16 cellular contexts compared by ENCODE assay signal in the genomic region with DNA sequence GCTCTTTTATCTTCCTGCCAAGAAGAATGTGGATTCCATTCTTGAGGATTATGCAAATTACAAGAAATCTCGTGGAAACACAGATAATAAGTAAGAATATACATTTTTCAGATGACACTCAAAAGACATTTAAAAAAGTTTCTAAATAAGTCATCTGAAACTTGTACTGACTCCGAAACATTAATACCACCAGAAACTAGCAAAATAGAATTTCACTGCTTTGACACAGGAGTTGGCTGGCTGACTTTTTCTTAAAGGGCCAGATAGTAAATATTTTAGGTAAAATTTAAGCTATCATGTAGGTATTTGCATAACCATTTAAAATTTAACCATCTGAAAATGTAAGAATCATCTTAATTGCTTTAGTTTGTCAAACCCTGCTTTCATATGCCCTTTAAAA.
"Had no signal": no experiment of that assay in that cellular context is flagged by ENCODE, and none has a peak within 500 bp of the region (broad histone marks: within the 10 kb centered on the region; RNA-seq: fewer than 3 reads in every experiment).

No MANE protein-coding gene starts in this region.

- H3K9me3 ChIP-seq: ovary, psoas muscle, tibial nerve had no signal

- DNase-seq: activated effector memory CD4-positive, alpha-beta T cell treated with anti-CD3 and anti-CD28 coated beads, Interleukin-2, amount 50 U/mL, for 16 hours; activated T-cell treated with anti-CD3 and anti-CD28 coated beads for 4 hours; caudate nucleus; endodermal cell; foreskin fibroblast; mesendoderm; naive thymus-derived CD8-positive, alpha-beta T cell; ovary; psoas muscle; right cardiac atrium; T-helper 9 cell had no signal

- H3K4me3 Mint-ChIP-seq: brain; endodermal cell; naive thymus-derived CD8-positive, alpha-beta T cell; stimulated activated naive CD8-positive, alpha-beta T cell treated with anti-CD3 and anti-CD28 coated beads, Interleukin-15, Interleukin-2, amounts not matched to agents 100 ng/mL and 50 ng/mL, for 24 hours had no signal

- ATAC-seq: activated naive CD4-positive, alpha-beta T cell treated with anti-CD3 and anti-CD28 coated beads, Interleukin-2, amount 50 U/mL, for 72 hours; naive thymus-derived CD8-positive, alpha-beta T cell; psoas muscle; right cardiac atrium had no signal

- H3K4me3 ChIP-seq: ovary, psoas muscle, tibial nerve had no signal

- H3K27me3 Mint-ChIP-seq: brain; naive thymus-derived CD8-positive, alpha-beta T cell; stimulated activated naive CD8-positive, alpha-beta T cell treated with anti-CD3 and anti-CD28 coated beads, Interleukin-15, Interleukin-2, amounts not matched to agents 100 ng/mL and 50 ng/mL, for 24 hours had no signal

- H3K4me1 ChIP-seq: psoas muscle had no signal

- H3K9me3 Mint-ChIP-seq: activated naive CD4-positive, alpha-beta T cell treated with anti-CD3 and anti-CD28 coated beads, Interleukin-2, amount 50 U/mL, for 72 hours; brain; endodermal cell; naive thymus-derived CD8-positive, alpha-beta T cell; stimulated activated naive CD8-positive, alpha-beta T cell treated with anti-CD3 and anti-CD28 coated beads, Interleukin-15, Interleukin-2, amounts not matched to agents 100 ng/mL and 50 ng/mL, for 24 hours had no signal

- H3K27ac ChIP-seq: epithelial cell of prostate, ovary, psoas muscle, tibial nerve had no signal

- H3K27me3 ChIP-seq: ovary, tibial nerve had no signal

- H3K27ac Mint-ChIP-seq: endodermal cell had no signal

- H3K36me3 ChIP-seq: ovary had no signal
